21 cellular contexts compared by ENCODE assay signal in the genomic region with DNA sequence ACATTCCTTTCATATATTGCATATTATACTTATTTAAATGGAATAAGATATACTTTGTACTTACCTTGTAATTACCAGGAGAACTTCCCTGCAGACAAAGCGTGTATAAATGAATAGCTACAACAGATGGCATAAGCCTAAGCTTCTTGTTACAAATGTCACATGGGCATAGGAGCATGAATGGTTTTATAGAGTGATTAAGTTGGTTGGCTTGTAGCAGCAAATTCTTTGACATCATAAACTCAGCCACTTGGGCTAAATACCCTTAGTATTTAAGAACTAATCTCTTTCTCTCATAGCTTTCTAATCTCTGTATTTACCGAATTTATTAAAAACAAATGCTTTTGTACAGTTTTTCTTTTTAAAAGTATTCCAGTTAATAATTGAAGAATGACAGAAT. TPM values are rescaled to one million over a fixed set of nuclear protein-coding genes. Genes with fewer than 3 reads are reported as not detected.
A peak's percentile ranks its signal among the peaks of the same experiment; 100 is the strongest.
DNase-seq lines count a peak whose midpoint lies in the region; ATAC-seq and TF ChIP-seq lines count a peak whose summit lies in the region.
"Had no signal": no experiment of that assay in that cellular context is flagged by ENCODE, and none has a peak within 500 bp of the region (broad histone marks: within the 10 kb centered on the region; RNA-seq: fewer than 3 reads in every experiment).

A gene (minus strand): TSS at position 115 of the 400 bp plus-strand sequence. CDS start 8,985 bp downstream, outside the sequence.

- H3K36me3 ChIP-seq in WERI-Rb-1 (peaks cover 42% of the 10 kb centered on the region), neural cell (ENCODE audit: insufficient read depth, low read length) (peaks cover 6% of the 10 kb centered on the region)
- H3K36me3 ChIP-seq: neural progenitor cell had no signal

- no peak for TF ChIP-seq RAD21 in neural cell (conservative IDR thresholded peaks at IDR 0.05)

- ATAC-seq in GM18502 (IDR thresholded peaks at IDR 0.05; ENCODE audit: poor library complexity, unreplicated experiment): no peak
- no peak for ATAC-seq in GM18907 (IDR thresholded peaks at IDR 0.05; ENCODE audit: unreplicated experiment)
- ATAC-seq: heart left ventricle, left lobe of liver had no signal

- no peaks in the 10 kb centered on the region for H3F3A ChIP-seq in neural cell (ENCODE audit: insufficient read depth, low read length, poor library complexity, severe bottlenecking)

- no peaks in the 10 kb centered on the region for H3K27me3 ChIP-seq in WERI-Rb-1 (ENCODE audit: insufficient read depth, low read depth, severe bottlenecking)
- no peaks in the 10 kb centered on the region for H3K27me3 ChIP-seq in neural cell (ENCODE audit: insufficient read depth, low read depth, low read length)
- H3K27me3 ChIP-seq: heart left ventricle, neural progenitor cell, stomach had no signal

- no peak within 1 kb of the TSS for H3K9ac ChIP-seq in neural cell (ENCODE audit: low read length)
- H3K9ac ChIP-seq: neural progenitor cell had no signal

- H3K9me2 ChIP-seq in neural cell (ENCODE audit: insufficient read depth, low read length): no peaks in the 10 kb centered on the region

- no peak within 1 kb of the TSS for H3K4me2 ChIP-seq in neural cell (ENCODE audit: low read length)
- H3K4me2 ChIP-seq: neural progenitor cell, smooth muscle cell had no signal

- no peak within 1 kb of the TSS for H2AFZ ChIP-seq in neural cell (ENCODE audit: low read depth, low read length)
- H2AFZ ChIP-seq: neural progenitor cell had no signal

- H3K9me3 ChIP-seq in WERI-Rb-1 (ENCODE audit: severe bottlenecking) (no peaks in the 10 kb centered on the region), neural cell (ENCODE audit: low read length) (no peaks in the 10 kb centered on the region)
- H3K9me3 ChIP-seq: heart left ventricle, stomach had no signal

- no peaks in the 10 kb centered on the region for H4K20me1 ChIP-seq in neural cell (ENCODE audit: insufficient read depth)

- no peak for TF ChIP-seq CTCF in WERI-Rb-1 (IDR thresholded peaks at IDR 0.05; ENCODE audit: low read depth, low read length)
- no peak for TF ChIP-seq CTCF in neural cell (IDR thresholded peaks at IDR 0.05; ENCODE audit: poor library complexity, severe bottlenecking)
- TF ChIP-seq CTCF in GM10248 (IDR thresholded peaks at IDR 0.05; ENCODE audit: control extremely low read depth, extremely low read depth, low read depth, missing control alignments): no peak

- no peaks in the 10 kb centered on the region for H3K79me2 ChIP-seq in neural cell (replicated peaks; ENCODE audit: insufficient read depth, low read length)

- peak; percentile 68 for DNase-seq in DMS 273 (lab: John Stamatoyannopoulos, UW; ENCODE audit: unreplicated experiment)
- peak; percentile 71 for DNase-seq in NCI-H1694 (lab: John Stamatoyannopoulos, UW)
- DNase-seq in WERI-Rb-1: no peak
- no peak for DNase-seq in RKO (ENCODE audit: low spot score)
- DNase-seq in GM10248 (ENCODE audit: extremely low spot score): no peak
- DNase-seq: activated CD4-positive, alpha-beta T cell treated with anti-CD3 and anti-CD28 coated beads, Interleukin-2, amount 10 ng/mL, durations not matched to agents 24 days and 14 days; AML-193; cortex of kidney; EL; HCEC 1CT; heart left ventricle; NCI-H446 treated with DMSO at 0.1 percent for 48 hours; SHP77 treated with DMSO at 0.1 percent for 48 hours; stimulated activated CD4-positive, alpha-beta T cell treated with anti-CD3 and anti-CD28 coated beads, Interleukin-4, amount 100 ng/mL, for 24 hours; stomach had no signal

- TF ChIP-seq EP300 in neural cell (conservative IDR thresholded peaks at IDR 0.05; ENCODE audit: poor library complexity, severe bottlenecking): no peak

- CTCF ChIA-PET in GM10248 (lab: Yijun Ruan, JAX): interaction anchor here (0.8 to 1.8 kb wide), 5 partner anchors 9 to 110 kb away, joined by 3 to 8 read pairs (median 3); no protein-coding TSS in a partner anchor

- H3K4me3 ChIP-seq in WERI-Rb-1 (ENCODE audit: low read depth, low read length): no peak within 1 kb of the TSS
- no peak within 1 kb of the TSS for H3K4me3 ChIP-seq in neural cell (ENCODE audit: low read length)
- H3K4me3 ChIP-seq: heart left ventricle, neural progenitor cell, smooth muscle cell, stomach had no signal

- H3K27ac ChIP-seq in WERI-Rb-1 (peak within 1 kb of the TSS; percentile 56), neural cell (ENCODE audit: low read length) (no peak within 1 kb of the TSS)
- H3K27ac ChIP-seq: heart left ventricle, neural progenitor cell, stomach had no signal

- POLR2A ChIA-PET in GM10248 (lab: Yijun Ruan, JAX): no interaction called here

TF ChIP-seq in neural cell, 6 proteins besides CTCF, POLR2A, EP300 and RAD21:
- TF ChIP-seq, protein P1, sequence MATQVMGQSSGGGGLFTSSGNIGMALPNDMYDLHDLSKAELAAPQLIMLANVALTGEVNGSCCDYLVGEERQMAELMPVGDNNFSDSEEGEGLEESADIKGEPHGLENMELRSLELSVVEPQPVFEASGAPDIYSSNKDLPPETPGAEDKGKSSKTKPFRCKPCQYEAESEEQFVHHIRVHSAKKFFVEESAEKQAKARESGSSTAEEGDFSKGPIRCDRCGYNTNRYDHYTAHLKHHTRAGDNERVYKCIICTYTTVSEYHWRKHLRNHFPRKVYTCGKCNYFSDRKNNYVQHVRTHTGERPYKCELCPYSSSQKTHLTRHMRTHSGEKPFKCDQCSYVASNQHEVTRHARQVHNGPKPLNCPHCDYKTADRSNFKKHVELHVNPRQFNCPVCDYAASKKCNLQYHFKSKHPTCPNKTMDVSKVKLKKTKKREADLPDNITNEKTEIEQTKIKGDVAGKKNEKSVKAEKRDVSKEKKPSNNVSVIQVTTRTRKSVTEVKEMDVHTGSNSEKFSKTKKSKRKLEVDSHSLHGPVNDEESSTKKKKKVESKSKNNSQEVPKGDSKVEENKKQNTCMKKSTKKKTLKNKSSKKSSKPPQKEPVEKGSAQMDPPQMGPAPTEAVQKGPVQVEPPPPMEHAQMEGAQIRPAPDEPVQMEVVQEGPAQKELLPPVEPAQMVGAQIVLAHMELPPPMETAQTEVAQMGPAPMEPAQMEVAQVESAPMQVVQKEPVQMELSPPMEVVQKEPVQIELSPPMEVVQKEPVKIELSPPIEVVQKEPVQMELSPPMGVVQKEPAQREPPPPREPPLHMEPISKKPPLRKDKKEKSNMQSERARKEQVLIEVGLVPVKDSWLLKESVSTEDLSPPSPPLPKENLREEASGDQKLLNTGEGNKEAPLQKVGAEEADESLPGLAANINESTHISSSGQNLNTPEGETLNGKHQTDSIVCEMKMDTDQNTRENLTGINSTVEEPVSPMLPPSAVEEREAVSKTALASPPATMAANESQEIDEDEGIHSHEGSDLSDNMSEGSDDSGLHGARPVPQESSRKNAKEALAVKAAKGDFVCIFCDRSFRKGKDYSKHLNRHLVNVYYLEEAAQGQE (IDR thresholded peaks at IDR 0.05; ENCODE audit: borderline replicate concordance): no peak
- TF ChIP-seq TAF1 (IDR thresholded peaks at IDR 0.05; ENCODE audit: low read depth): no peak
- no peak for TF ChIP-seq POLR2AphosphoS5 (IDR thresholded peaks at IDR 0.05)
TF ChIP-seq in neural cell: peak in this region for 0.

RNA-seq across cellular contexts. Expression of the gene that starts here (rescaled TPM):
- 10.3 TPM in 2 replicates for polyA plus RNA-seq in neural cell
- 9.0 and 10.7 TPM in 2 replicates for polyA minus RNA-seq in neural cell

Comparison
In these comparisons a context has a peak if more than half of its experiments do, and no peak if none do; other contexts are left out.
1. DNase-seq: peak in DMS 273 (single experiment) and NCI-H1694 (single experiment); none in WERI-Rb-1 (single experiment), RKO (single experiment) and GM10248 (single experiment).